ENCODE assay signal across 9 cellular contexts in the genomic region with DNA sequence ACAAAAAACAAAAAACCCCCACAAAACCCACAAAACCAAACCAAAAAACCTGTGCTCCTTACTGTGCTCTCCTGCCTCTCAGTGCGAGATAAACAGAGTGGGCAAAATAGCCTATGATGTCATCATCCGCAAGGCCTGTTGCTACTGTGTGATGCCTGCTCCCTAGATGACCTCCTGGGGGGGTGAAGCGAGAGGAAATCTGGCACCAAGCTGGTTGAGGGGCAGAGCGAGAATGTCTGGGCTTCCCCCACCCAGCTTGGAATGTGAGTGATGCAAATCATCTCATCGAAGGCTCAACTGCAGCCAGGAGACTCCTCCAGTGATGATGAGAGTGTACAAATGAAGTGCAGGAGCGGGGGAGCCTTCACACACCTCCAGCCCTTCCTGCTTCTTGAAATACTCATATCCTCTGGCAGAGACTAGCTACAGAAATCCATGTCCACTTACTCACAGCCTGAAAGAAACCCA. TPM values are rescaled to one million over a fixed set of nuclear protein-coding genes. Genes with fewer than 3 reads are reported as not detected.
DNase-seq lines count a peak whose midpoint lies in the region; ATAC-seq and TF ChIP-seq lines count a peak whose summit lies in the region.
"Had no signal": no experiment of that assay in that cellular context is flagged by ENCODE, and none has a peak within 500 bp of the region (broad histone marks: within the 10 kb centered on the region; RNA-seq: fewer than 3 reads in every experiment).

No MANE protein-coding gene starts in this region.

- peaks cover 2% of the 10 kb centered on the region for H3K27me3 Mint-ChIP-seq in neural progenitor cell (ENCODE audit: insufficient read depth, low read depth)

- no peak overlapping the region for H3K27ac Mint-ChIP-seq in neural progenitor cell

- ATAC-seq in GM19023 (IDR thresholded peaks at IDR 0.05; ENCODE audit: unreplicated experiment) (peak; percentile 45), HG03175 (IDR thresholded peaks at IDR 0.05; ENCODE audit: unreplicated experiment) (peak; percentile 21)
- ATAC-seq: HCT116 had no signal

- 58 to 71% methylated on average over 6 of the region's 6 CpGs for WGBS in lower leg skin, 2 donors

- in situ Hi-C loops in astrocyte of the spinal cord (cut with HindIII; ENCODE audit: low sequenced_read_pairs) = no loop called here

- H3K27ac ChIP-seq in neural progenitor cell = no peak overlapping the region

- no peaks in the 10 kb centered on the region for H3F3A ChIP-seq in neural progenitor cell (ENCODE audit: low read depth)

- H2AFZ ChIP-seq in neural progenitor cell (replicated peaks) = peak overlapping the region; percentile 18

- H4K20me1 ChIP-seq in neural progenitor cell (ENCODE audit: low read depth) = no peaks in the 10 kb centered on the region

- H3K4me1 Mint-ChIP-seq in neural progenitor cell = peaks cover 8% of the 10 kb centered on the region

- peaks cover 2% of the 10 kb centered on the region for H3K9me3 Mint-ChIP-seq in neural progenitor cell

- H3K4me1 ChIP-seq in neural progenitor cell = no peaks in the 10 kb centered on the region

- H3K27me3 ChIP-seq in neural progenitor cell = no peaks in the 10 kb centered on the region

- H3K36me3 ChIP-seq in neural progenitor cell = no peaks in the 10 kb centered on the region

- H3K9ac ChIP-seq in neural progenitor cell = no peak overlapping the region

- no peaks in the 10 kb centered on the region for H3K9me3 ChIP-seq in neural progenitor cell (ENCODE audit: low read depth)

- H3K36me3 Mint-ChIP-seq in neural progenitor cell = peaks cover 3% of the 10 kb centered on the region

- intact Hi-C loops in lower leg skin (cut with DNase I; ENCODE audit: low total_unique reads) = no loop called here

- DNase-seq in AG08395 (ENCODE audit: low spot score) (peak; percentile 85), astrocyte of the spinal cord (ENCODE audit: low read depth, low spot score) (peak; percentile 93), neural progenitor cell (ENCODE audit: low spot score) (peak; percentile 24), lower leg skin (ENCODE audit: low spot score in 2 of 2) (no peak), NCI-H1105 (lab: John Stamatoyannopoulos, UW) (no peak), NCI-H774 (lab: John Stamatoyannopoulos, UW) (no peak)

- TF ChIP-seq CTCF in astrocyte of the spinal cord (IDR thresholded peaks at IDR 0.05; ENCODE audit: low read depth, low read length) = no peak
- no peak for TF ChIP-seq CTCF in neural progenitor cell (IDR thresholded peaks at IDR 0.05)
- no peak for TF ChIP-seq CTCF in lower leg skin (IDR thresholded peaks at IDR 0.05)

- TF ChIP-seq POLR2A in lower leg skin (IDR thresholded peaks at IDR 0.05) = no peak

- H3K4me2 ChIP-seq in neural progenitor cell = no peak overlapping the region

- H3K4me3 Mint-ChIP-seq in neural progenitor cell = no peak overlapping the region

- H3K79me2 ChIP-seq in neural progenitor cell (ENCODE audit: low read depth) = no peaks in the 10 kb centered on the region

- H3K4me3 ChIP-seq in astrocyte of the spinal cord (ENCODE audit: low read depth, low read length) = no peak overlapping the region
- H3K4me3 ChIP-seq in neural progenitor cell = no peak overlapping the region
- no peak overlapping the region for H3K4me3 ChIP-seq in lower leg skin (ENCODE audit: low read depth, poor library complexity, severe bottlenecking)

RNA-seq across cellular contexts. Expression of gene MAP4K3, which starts 57.7 kb away (rescaled TPM):
- 35.4 and 79.5 TPM in 2 replicates for total RNA-seq in neural progenitor cell (ENCODE audit: low replicate concordance)
- total RNA-seq in lower leg skin = 10 to 100 TPM; 43.1 to 68.8 (median 45.6) TPM

Comparison
In these comparisons a context has a peak if more than half of its experiments do, and no peak if none do; other contexts are left out.
1. DNase-seq: peak in AG08395 (single experiment), astrocyte of the spinal cord (single experiment) and neural progenitor cell (single experiment); none in lower leg skin (0 of 2), NCI-H1105 (single experiment) and NCI-H774 (single experiment).